8 cellular contexts compared by ENCODE assay signal in genomic region chr6:36028088-36028886, GRCh38. TPM values are rescaled to one million over a fixed set of nuclear protein-coding genes. Genes with fewer than 3 reads are reported as not detected.
DNase-seq lines count a peak whose midpoint lies in the region; ATAC-seq and TF ChIP-seq lines count a peak whose summit lies in the region.

No MANE protein-coding gene starts in this region.

- WGBS in heart right ventricle, 2 donors: 0 to 1% methylated on average over 42 to 45 of the region's 45 CpGs
- WGBS in aorta, 2 donors: 0% methylated on average over 43 to 45 of the region's 45 CpGs

- H3K4me3 ChIP-seq in Peyer's patch: peak overlapping the region; percentile 61 to 99 (median 93)
- peak overlapping the region; percentile 82 to 100 (median 96) for H3K4me3 ChIP-seq in heart right ventricle
- peak overlapping the region; percentile 46 to 65 for H3K4me3 ChIP-seq in aorta (ENCODE audit: low read length in 2 of 2)

- H3K27ac Mint-ChIP-seq in activated naive CD4-positive, alpha-beta T cell treated with anti-CD3 and anti-CD28 coated beads, Interleukin-2, amount 50 U/mL, for 72 hours: peak overlapping the region; percentile 86 to 97

- intact Hi-C loops in heart right ventricle (cut with DNase I) (loop anchor here in 5 of 10 donors (5.0 to 10.0 kb wide), 4 partner anchors 164 to 337 kb away; partner anchors contain the start of gene BRPF3 (in 3 of the 5)), posterior vena cava (cut with DNase I) (loop anchor here in 1 of 2 donors (1.0 kb wide), 1 partner anchor 65 kb away; no protein-coding TSS in a partner anchor), aorta (cut with DNase I) (loop anchor here (5.0 to 10.0 kb wide), 2 partner anchors 106 to 167 kb away; partner anchors contain the start of genes BRPF3 (in 1 of the 2) and SRPK1 (in 1 of the 2))

- peaks cover 13 to 23% of the 10 kb centered on the region in 2 donors for H3K36me3 Mint-ChIP-seq in activated naive CD4-positive, alpha-beta T cell treated with anti-CD3 and anti-CD28 coated beads, Interleukin-2, amount 50 U/mL, for 72 hours

- TF ChIP-seq CTCF in Peyer's patch (IDR thresholded peaks at IDR 0.05) (no peak), heart right ventricle (IDR thresholded peaks at IDR 0.05) (no peak)

- H3K27ac ChIP-seq in Peyer's patch: peak overlapping the region; percentile 84 to 97 (median 94)
- H3K27ac ChIP-seq in heart right ventricle: peak overlapping the region; percentile 84 to 96 (median 94)
- peak overlapping the region; percentile 45 to 48 for H3K27ac ChIP-seq in aorta (ENCODE audit: low read depth in 1 of 2, low read length in 2 of 2)

- H3K9me3 ChIP-seq in Peyer's patch (no peaks in the 10 kb centered on the region), heart right ventricle (no peaks in the 10 kb centered on the region), aorta (ENCODE audit: control insufficient read depth, low read length) (no peaks in the 10 kb centered on the region)

- DNase-seq in NCI-H2227 (lab: John Stamatoyannopoulos, UW; ENCODE audit: unreplicated experiment): peak; percentile 70
- DNase-seq in NCI-H2227 treated with DMSO at 0.1 percent for 48 hours (lab: John Stamatoyannopoulos, UW): no peak
- DNase-seq in Peyer's patch: peak in 2 of 3 donors; percentile 41 to 65
- DNase-seq in activated naive CD4-positive, alpha-beta T cell treated with anti-CD3 and anti-CD28 coated beads, Interleukin-2, amount 50 U/mL, for 72 hours (ENCODE audit: low spot score in 2 of 2): peak; percentile 49 to 65
- DNase-seq in heart right ventricle: peak; percentile 27 to 44
- DNase-seq in posterior vena cava (ENCODE audit: low spot score): peak; percentile 84
- peak; percentile 62 to 81 for DNase-seq in aorta

- H3K4me1 ChIP-seq in Peyer's patch (peaks cover 0 to 30% (median 5%) of the 10 kb centered on the region in 4 donors), heart right ventricle (peaks cover 5 to 56% (median 36%) of the 10 kb centered on the region in 9 donors), aorta (ENCODE audit: control insufficient read depth in 1 of 2, insufficient read depth in 2 of 2, low read length in 2 of 2) (peaks cover 0 to 2% of the 10 kb centered on the region in 2 donors)

- TF ChIP-seq POLR2A in Peyer's patch (IDR thresholded peaks at IDR 0.05): no peak

- H3K27me3 ChIP-seq in Peyer's patch: no peaks in the 10 kb centered on the region
- H3K27me3 ChIP-seq in heart right ventricle: peaks cover 0 to 18% (median 16%) of the 10 kb centered on the region in 7 donors
- H3K27me3 ChIP-seq in aorta (ENCODE audit: control insufficient read depth in 1 of 2, insufficient read depth in 2 of 2, low read length in 1 of 2): no peaks in the 10 kb centered on the region

- H3K36me3 ChIP-seq in Peyer's patch (no peaks in the 10 kb centered on the region), heart right ventricle (no peaks in the 10 kb centered on the region), aorta (ENCODE audit: control insufficient read depth in 1 of 2, insufficient read depth in 2 of 2, low read length in 1 of 2) (no peaks in the 10 kb centered on the region)

- ATAC-seq in HG02981 (IDR thresholded peaks at IDR 0.05; ENCODE audit: unreplicated experiment) (peak; percentile 24), heart right ventricle (peak; percentile 27 to 66 (median 39)), aorta (ENCODE audit: low FRiP score) (peak; percentile 56)
- peak; percentile 14 to 36 for ATAC-seq in activated naive CD4-positive, alpha-beta T cell treated with anti-CD3 and anti-CD28 coated beads, Interleukin-2, amount 50 U/mL, for 72 hours

- no peaks in the 10 kb centered on the region for H3K9me3 Mint-ChIP-seq in activated naive CD4-positive, alpha-beta T cell treated with anti-CD3 and anti-CD28 coated beads, Interleukin-2, amount 50 U/mL, for 72 hours

RNA-seq across cellular contexts. Expression of gene MAPK14, which starts 0.7 kb away (rescaled TPM):
- 100 to 1,000 TPM in 2 of 4 donors, 10 to 100 TPM in 2; 64.4 to 109 (median 97.4) TPM for total RNA-seq in Peyer's patch
- 10 to 100 TPM; 45.3 to 51.5 TPM for total RNA-seq in activated naive CD4-positive, alpha-beta T cell treated with anti-CD3 and anti-CD28 coated beads, Interleukin-2, amount 50 U/mL, for 72 hours
- 10 to 100 TPM; 25.0 to 38.1 (median 29.4) TPM for total RNA-seq in heart right ventricle
- polyA plus RNA-seq in heart right ventricle: 10 to 100 TPM in 1 of 2 donors, 1 to 10 TPM in 1; 9.2 to 18.2 TPM
- 10 to 100 TPM; 43.5 to 44.3 TPM for total RNA-seq in posterior vena cava
- 10 to 100 TPM; 52.6 to 62.0 TPM for total RNA-seq in aorta
- polyA plus RNA-seq in aorta: 10 to 100 TPM; 19.8 to 24.5 TPM

RNA-seq across cellular contexts. Expression of gene SLC26A8, which starts 3.8 kb away (rescaled TPM):
- total RNA-seq in Peyer's patch (1 to 10 TPM in 1 of 4 donors, not detected in 3; 1.7 TPM), heart right ventricle (under 1 TPM in 5 of 10 donors, not detected in 5; 0.07 to 0.11 (median 0.10) TPM), posterior vena cava (under 1 TPM; 0.24 to 0.42 TPM), aorta (under 1 TPM; 0.26 to 0.33 TPM)
- total RNA-seq in activated naive CD4-positive, alpha-beta T cell treated with anti-CD3 and anti-CD28 coated beads, Interleukin-2, amount 50 U/mL, for 72 hours: under 1 TPM in 1 of 2 donors, not detected in 1; 0.25 TPM
- polyA plus RNA-seq in heart right ventricle (under 1 TPM in 1 of 2 donors, not detected in 1; 0.03 TPM), aorta (not detected)
